11 cellular contexts compared by ENCODE assay signal in genomic region chrX:46792826-46793195, GRCh38. TPM values are rescaled to one million over a fixed set of nuclear protein-coding genes. Genes with fewer than 3 reads are reported as not detected.
DNase-seq lines count a peak whose midpoint lies in the region; ATAC-seq, FAIRE-seq and TF ChIP-seq lines count a peak whose summit lies in the region.
"Had no signal": no experiment of that assay in that cellular context is flagged by ENCODE, and none has a peak within 500 bp of the region (broad histone marks: within the 10 kb centered on the region; RNA-seq: fewer than 3 reads in every experiment).

No MANE protein-coding gene starts in this region.

- in situ Hi-C loops in Panc1 (cut with HindIII; ENCODE audit: low pct_unique_long_range_greater_than_20kb, low sequenced_read_pairs), result no loop called here

- intact Hi-C loops in Panc1 (cut with micrococcal nuclease; ENCODE audit: unreplicated experiment) (loop anchor here (10.0 kb wide), 1 partner anchor 238 kb away; no protein-coding TSS in a partner anchor), endothelial cell of umbilical vein (cut with micrococcal nuclease) (loop anchor here (1.0 to 10.0 kb wide), 3 partner anchors 34 to 218 kb away; partner anchors contain the start of genes CHST7 and SLC9A7), stomach (cut with DNase I; ENCODE audit: low total_unique reads) (no loop called here)

- DNase-seq in activated naive CD4-positive, alpha-beta T cell treated with anti-CD3 and anti-CD28 coated beads, Interleukin-2, amount 10 ng/mL, durations not matched to agents 7 days and 5 days, result no peak
- DNase-seq in activated naive CD4-positive, alpha-beta T cell treated with anti-CD3 and anti-CD28 coated beads, Interleukin-2, amount 50 U/mL, for 72 hours (ENCODE audit: low spot score in 2 of 2), result no peak
- DNase-seq in Panc1 (ENCODE audit: low read depth, low spot score), result no peak
- DNase-seq in endothelial cell of umbilical vein (ENCODE audit: low read depth, low spot score), result no peak
- DNase-seq in stomach, result no peak
- DNase-seq in germinal center (ENCODE audit: low spot score), result no peak
- DNase-seq in NCI-H2107 (lab: John Stamatoyannopoulos, UW), result no peak
- no peak for DNase-seq in hypothalamus (lab: John Stamatoyannopoulos, UW)
- DNase-seq: activated T-cell treated with anti-CD3 and anti-CD28 coated beads, Interleukin-2, amount 50 U/mL, for 72 hours; NCI-H1930 had no signal

- H3K9me3 Mint-ChIP-seq in activated naive CD4-positive, alpha-beta T cell treated with anti-CD3 and anti-CD28 coated beads, Interleukin-2, amount 10 ng/mL, durations not matched to agents 7 days and 5 days, result no peaks in the 10 kb centered on the region
- no peaks in the 10 kb centered on the region for H3K9me3 Mint-ChIP-seq in activated naive CD4-positive, alpha-beta T cell treated with anti-CD3 and anti-CD28 coated beads, Interleukin-2, amount 50 U/mL, for 72 hours
- H3K9me3 Mint-ChIP-seq: activated T-cell treated with anti-CD3 and anti-CD28 coated beads, Interleukin-2, amount 50 U/mL, for 72 hours had no signal

- peak overlapping the region; percentile 75 for H3K27ac Mint-ChIP-seq in activated naive CD4-positive, alpha-beta T cell treated with anti-CD3 and anti-CD28 coated beads, Interleukin-2, amount 10 ng/mL, durations not matched to agents 7 days and 5 days
- peak overlapping the region in 1 of 2 donors; percentile 23 for H3K27ac Mint-ChIP-seq in activated naive CD4-positive, alpha-beta T cell treated with anti-CD3 and anti-CD28 coated beads, Interleukin-2, amount 50 U/mL, for 72 hours

- peaks cover 21% of the 10 kb centered on the region for H3K4me1 Mint-ChIP-seq in activated naive CD4-positive, alpha-beta T cell treated with anti-CD3 and anti-CD28 coated beads, Interleukin-2, amount 10 ng/mL, durations not matched to agents 7 days and 5 days

- no peaks in the 10 kb centered on the region for H4K20me1 ChIP-seq in endothelial cell of umbilical vein (replicated peaks; ENCODE audit: control insufficient read depth, extremely low read depth, insufficient read depth, low read length)

- H3K27ac ChIP-seq in Panc1 (ENCODE audit: low read length) (peak overlapping the region; percentile 82), endothelial cell of umbilical vein (ENCODE audit: insufficient read depth, low read depth, low read length) (peak overlapping the region; percentile 94), stomach (peak overlapping the region in 4 of 5 donors; percentile 44 to 78 (median 62))
- H3K27ac ChIP-seq: cardiac muscle cell had no signal

- H3K27me3 ChIP-seq in Panc1 (ENCODE audit: control insufficient read depth, insufficient read depth, low read length) (no peaks in the 10 kb centered on the region), endothelial cell of umbilical vein (ENCODE audit: control insufficient read depth in 2 of 2, insufficient read depth in 2 of 2, low read length in 2 of 2) (no peaks in the 10 kb centered on the region), stomach (no peaks in the 10 kb centered on the region)
- H3K27me3 ChIP-seq: cardiac muscle cell had no signal

- TF ChIP-seq CTCF in Panc1 (IDR thresholded peaks at IDR 0.05) (no peak), endothelial cell of umbilical vein (IDR thresholded peaks at IDR 0.05; ENCODE audit: extremely low read depth in 1 of 2, insufficient read depth in 1 of 2, low read depth in 1 of 2, low read length in 2 of 2) (no peak), stomach (IDR thresholded peaks at IDR 0.05) (no peak)

- H3K27me3 Mint-ChIP-seq in activated naive CD4-positive, alpha-beta T cell treated with anti-CD3 and anti-CD28 coated beads, Interleukin-2, amount 10 ng/mL, durations not matched to agents 7 days and 5 days, result no peaks in the 10 kb centered on the region

- no peaks in the 10 kb centered on the region for H3K36me3 ChIP-seq in Panc1 (ENCODE audit: control insufficient read depth, insufficient read depth, low read length)
- H3K36me3 ChIP-seq in endothelial cell of umbilical vein (ENCODE audit: control insufficient read depth in 2 of 2, extremely low read depth in 1 of 2, insufficient read depth in 2 of 2, low read length in 2 of 2), result no peaks in the 10 kb centered on the region
- no peaks in the 10 kb centered on the region for H3K36me3 ChIP-seq in stomach
- H3K36me3 ChIP-seq: cardiac muscle cell had no signal

- no peaks in the 10 kb centered on the region for H3K9me1 ChIP-seq in endothelial cell of umbilical vein (replicated peaks; ENCODE audit: control insufficient read depth, extremely low read depth, insufficient read depth, low read length)

- no peak overlapping the region for H3K4me3 Mint-ChIP-seq in activated naive CD4-positive, alpha-beta T cell treated with anti-CD3 and anti-CD28 coated beads, Interleukin-2, amount 10 ng/mL, durations not matched to agents 7 days and 5 days

- no peaks in the 10 kb centered on the region for H3K79me2 ChIP-seq in endothelial cell of umbilical vein (ENCODE audit: control insufficient read depth, insufficient read depth, low read length)

- TF ChIP-seq POLR2A in endothelial cell of umbilical vein (IDR thresholded peaks at IDR 0.05; ENCODE audit: low read depth, low read length) (no peak), stomach (IDR thresholded peaks at IDR 0.05) (no peak)

- WGBS in stomach, 5 donors, result 14 to 38% (median 28%) methylated on average over 4 of the region's 4 CpGs

- POLR2A ChIA-PET in Panc1 (lab: Charles Lee) (interaction anchor here (0.6 kb wide), 1 partner anchor 844 kb away, joined by 3 read pairs; no protein-coding TSS in a partner anchor), endothelial cell of umbilical vein (lab: Charles Lee) (no interaction called here)

- no peaks in the 10 kb centered on the region for H3K9me3 ChIP-seq in Panc1 (ENCODE audit: control insufficient read depth, insufficient read depth, low read depth, low read length)
- H3K9me3 ChIP-seq in endothelial cell of umbilical vein (replicated peaks; ENCODE audit: control insufficient read depth, insufficient read depth, low read length), result no peaks in the 10 kb centered on the region
- H3K9me3 ChIP-seq in stomach, result no peaks in the 10 kb centered on the region

- FAIRE-seq in endothelial cell of umbilical vein (lab: Jason Lieb, UNC), result peak; percentile 33

- no peak for TF ChIP-seq EP300 in stomach (IDR thresholded peaks at IDR 0.05)

- BruUV-seq in Panc1 (replicated peaks; lab: Mats Ljungman, UMichigan) (no TSS peak), endothelial cell of umbilical vein (replicated peaks; lab: Mats Ljungman, UMichigan) (TSS peak; percentile 86)

- ATAC-seq in activated naive CD4-positive, alpha-beta T cell treated with anti-CD3 and anti-CD28 coated beads, Interleukin-2, amount 50 U/mL, for 72 hours, result no peak
- no peak for ATAC-seq in Panc1

- H3K9ac ChIP-seq in endothelial cell of umbilical vein (replicated peaks; ENCODE audit: extremely low read depth, insufficient read depth, low read length), result peak overlapping the region; percentile 84

- peaks cover 12% of the 10 kb centered on the region for H3K4me1 ChIP-seq in Panc1 (ENCODE audit: control insufficient read depth, insufficient read depth, low read length)
- H3K4me1 ChIP-seq in endothelial cell of umbilical vein (ENCODE audit: control insufficient read depth, extremely low read depth, insufficient read depth, low read length), result peaks cover 16% of the 10 kb centered on the region
- peaks cover 0 to 19% (median 14%) of the 10 kb centered on the region in 4 donors for H3K4me1 ChIP-seq in stomach

- no peaks in the 10 kb centered on the region for H3K36me3 Mint-ChIP-seq in activated naive CD4-positive, alpha-beta T cell treated with anti-CD3 and anti-CD28 coated beads, Interleukin-2, amount 10 ng/mL, durations not matched to agents 7 days and 5 days
- H3K36me3 Mint-ChIP-seq in activated naive CD4-positive, alpha-beta T cell treated with anti-CD3 and anti-CD28 coated beads, Interleukin-2, amount 50 U/mL, for 72 hours, result no peaks in the 10 kb centered on the region

- no peak overlapping the region for H2AFZ ChIP-seq in endothelial cell of umbilical vein (ENCODE audit: low read depth, low read length)

- CTCF ChIA-PET in activated naive CD4-positive, alpha-beta T cell treated with anti-CD3 and anti-CD28 coated beads, Interleukin-2, amount 10 ng/mL, durations not matched to agents 7 days and 5 days (lab: Charles Lee), result interaction anchor here (0.6 to 0.8 kb wide), 2 partner anchors 10 to 33 kb away, joined by 3 read pairs; no protein-coding TSS in a partner anchor
- CTCF ChIA-PET in Panc1 (lab: Charles Lee) (interaction anchor here (1.4 kb wide), 1 partner anchor 34 kb away, joined by 3 read pairs; the partner anchor contains the start of gene SLC9A7), endothelial cell of umbilical vein (lab: Charles Lee) (interaction anchor here (1.0 to 2.0 kb wide), 5 partner anchors 23 to 301 kb away, joined by 3 to 10 read pairs (median 4); partner anchors contain the start of gene SLC9A7)

- dilution Hi-C loops in endothelial cell of umbilical vein (cut with MboI; ENCODE audit: extremely low pct_ligation_motif_present, low sequenced_read_pairs), result no loop called here

- H3K4me3 ChIP-seq in Panc1 (ENCODE audit: low read depth in 2 of 2, low read length in 2 of 2) (peak overlapping the region in 1 of 2 experiments; percentile 10; a peak in 1 of 4 replicates), endothelial cell of umbilical vein (replicated peaks in 1 of 3; ENCODE audit: insufficient read depth in 1 of 3, low read depth in 1 of 3, low read length in 3 of 3) (peak overlapping the region in 1 of 3 experiments; percentile 63), stomach (no peak overlapping the region)
- H3K4me3 ChIP-seq: cardiac muscle cell had no signal

- peak overlapping the region; percentile 86 for H3K4me2 ChIP-seq in endothelial cell of umbilical vein (ENCODE audit: insufficient read depth, low read length)

RNA-seq across cellular contexts. Expression of gene SLC9A7, which starts 33.9 kb away (rescaled TPM):
- total RNA-seq in activated naive CD4-positive, alpha-beta T cell treated with anti-CD3 and anti-CD28 coated beads, Interleukin-2, amount 50 U/mL, for 72 hours, result 10 to 100 TPM; 13.5 to 15.1 TPM
- total RNA-seq in Panc1 (2021; ENCODE audit: unreplicated experiment) (80.4 TPM), endothelial cell of umbilical vein (7.5 and 10.4 TPM in 2 replicates), stomach (10 to 100 TPM in 4 of 5 donors, under 1 TPM in 1; 0.29 to 25.6 (median 17.9) TPM)
- polyA plus RNA-seq in Panc1 (2012; ENCODE audit: insufficient read length), result 29.3 TPM
- polyA plus RNA-seq in endothelial cell of umbilical vein (3.5 and 4.6 TPM in 2 replicates), stomach (1 to 10 TPM in 2 of 3 donors, under 1 TPM in 1; 0.76 to 3.0 (median 2.2) TPM)
- polyA plus RNA-seq in endothelial cell of umbilical vein (2011; cell fraction: cytosol; rRNA removed), result 3.9 and 4.4 TPM in 2 replicates
- polyA plus RNA-seq in endothelial cell of umbilical vein (2011; cell fraction: nucleus; rRNA removed), result 5.4 and 7.2 TPM in 2 replicates
- 3.7 and 4.2 TPM in 2 replicates for polyA plus RNA-seq in endothelial cell of umbilical vein (2012)
- polyA minus RNA-seq in endothelial cell of umbilical vein, result 21.9 and 29.7 TPM in 2 replicates
- polyA minus RNA-seq in endothelial cell of umbilical vein (2011; cell fraction: cytosol; rRNA and poly(A)+ RNA removed), result 5.1 TPM
- 5.9 and 6.8 TPM in 2 replicates for polyA minus RNA-seq in endothelial cell of umbilical vein (2011; cell fraction: nucleus; rRNA and poly(A)+ RNA removed)

RNA-seq across cellular contexts. Expression of gene RP2, which starts 44.0 kb away (rescaled TPM):
- total RNA-seq in activated naive CD4-positive, alpha-beta T cell treated with anti-CD3 and anti-CD28 coated beads, Interleukin-2, amount 50 U/mL, for 72 hours, result 1 to 10 TPM; 5.2 to 6.6 TPM
- total RNA-seq in Panc1 (2021; ENCODE audit: unreplicated experiment), result 17.3 TPM
- polyA plus RNA-seq in Panc1 (2012; ENCODE audit: insufficient read length), result 9.4 TPM
- total RNA-seq in endothelial cell of umbilical vein, result 18.7 and 20.5 TPM in 2 replicates
- 5.9 and 7.4 TPM in 2 replicates for polyA plus RNA-seq in endothelial cell of umbilical vein
- polyA plus RNA-seq in endothelial cell of umbilical vein (2011; cell fraction: cytosol; rRNA removed), result 9.1 and 9.3 TPM in 2 replicates
- polyA plus RNA-seq in endothelial cell of umbilical vein (2011; cell fraction: nucleus; rRNA removed), result 4.9 and 6.4 TPM in 2 replicates
- polyA plus RNA-seq in endothelial cell of umbilical vein (2012), result 15.5 and 21.4 TPM in 2 replicates
- 15.1 and 15.4 TPM in 2 replicates for polyA minus RNA-seq in endothelial cell of umbilical vein
- 7.9 TPM for polyA minus RNA-seq in endothelial cell of umbilical vein (2011; cell fraction: cytosol; rRNA and poly(A)+ RNA removed)
- polyA minus RNA-seq in endothelial cell of umbilical vein (2011; cell fraction: nucleus; rRNA and poly(A)+ RNA removed), result 6.9 and 12.4 TPM in 2 replicates
- 10 to 100 TPM in 2 of 5 donors, 1 to 10 TPM in 2, under 1 TPM in 1; 0.58 to 25.5 (median 7.5) TPM for total RNA-seq in stomach
- polyA plus RNA-seq in stomach, result 1 to 10 TPM; 3.6 to 7.9 (median 5.2) TPM
